ENCODE assay signal across 1 cellular context in the genomic region with DNA sequence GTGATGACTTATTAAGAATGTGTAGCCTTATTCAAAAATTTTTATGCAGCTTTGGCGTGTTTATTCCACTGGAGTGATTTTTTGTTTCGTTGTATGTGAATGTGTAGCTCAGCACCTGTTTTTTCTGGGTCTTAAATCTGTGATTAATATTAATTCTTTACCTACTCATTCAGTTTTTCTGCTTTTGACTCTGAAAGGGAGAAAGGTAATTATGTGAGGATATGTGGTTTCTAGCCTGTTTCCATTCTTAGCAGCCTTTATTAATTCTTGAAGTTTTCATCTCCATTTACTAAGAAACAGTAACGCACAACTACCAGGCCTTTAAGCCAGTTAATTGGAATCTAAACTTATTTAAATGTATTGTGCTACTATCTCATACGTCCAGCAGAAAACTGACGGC.
TF ChIP-seq lines count a peak whose summit lies in the region.

No MANE protein-coding gene starts in this region.

TF ChIP-seq in GM12878, 131 proteins besides CTCF, POLR2A, EP300 and RAD21 (continued from another document):
- TF ChIP-seq SPI1 (IDR thresholded peaks at IDR 0.05; ENCODE audit: borderline replicate concordance, insufficient read depth, low read depth, low read length), result no peak
- TF ChIP-seq TBL1XR1 (IDR thresholded peaks at IDR 0.05; ENCODE audit: low read depth, low read length), result no peak
- TF ChIP-seq, protein P1, sequence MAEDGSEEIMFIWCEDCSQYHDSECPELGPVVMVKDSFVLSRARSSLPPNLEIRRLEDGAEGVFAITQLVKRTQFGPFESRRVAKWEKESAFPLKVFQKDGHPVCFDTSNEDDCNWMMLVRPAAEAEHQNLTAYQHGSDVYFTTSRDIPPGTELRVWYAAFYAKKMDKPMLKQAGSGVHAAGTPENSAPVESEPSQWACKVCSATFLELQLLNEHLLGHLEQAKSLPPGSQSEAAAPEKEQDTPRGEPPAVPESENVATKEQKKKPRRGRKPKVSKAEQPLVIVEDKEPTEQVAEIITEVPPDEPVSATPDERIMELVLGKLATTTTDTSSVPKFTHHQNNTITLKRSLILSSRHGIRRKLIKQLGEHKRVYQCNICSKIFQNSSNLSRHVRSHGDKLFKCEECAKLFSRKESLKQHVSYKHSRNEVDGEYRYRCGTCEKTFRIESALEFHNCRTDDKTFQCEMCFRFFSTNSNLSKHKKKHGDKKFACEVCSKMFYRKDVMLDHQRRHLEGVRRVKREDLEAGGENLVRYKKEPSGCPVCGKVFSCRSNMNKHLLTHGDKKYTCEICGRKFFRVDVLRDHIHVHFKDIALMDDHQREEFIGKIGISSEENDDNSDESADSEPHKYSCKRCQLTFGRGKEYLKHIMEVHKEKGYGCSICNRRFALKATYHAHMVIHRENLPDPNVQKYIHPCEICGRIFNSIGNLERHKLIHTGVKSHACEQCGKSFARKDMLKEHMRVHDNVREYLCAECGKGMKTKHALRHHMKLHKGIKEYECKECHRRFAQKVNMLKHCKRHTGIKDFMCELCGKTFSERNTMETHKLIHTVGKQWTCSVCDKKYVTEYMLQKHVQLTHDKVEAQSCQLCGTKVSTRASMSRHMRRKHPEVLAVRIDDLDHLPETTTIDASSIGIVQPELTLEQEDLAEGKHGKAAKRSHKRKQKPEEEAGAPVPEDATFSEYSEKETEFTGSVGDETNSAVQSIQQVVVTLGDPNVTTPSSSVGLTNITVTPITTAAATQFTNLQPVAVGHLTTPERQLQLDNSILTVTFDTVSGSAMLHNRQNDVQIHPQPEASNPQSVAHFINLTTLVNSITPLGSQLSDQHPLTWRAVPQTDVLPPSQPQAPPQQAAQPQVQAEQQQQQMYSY (CRISPR knock-in tag; IDR thresholded peaks at IDR 0.05), result no peak
- no peak for TF ChIP-seq RFX5 (IDR thresholded peaks at IDR 0.05; ENCODE audit: low read depth, low read length)
- TF ChIP-seq, protein P2, sequence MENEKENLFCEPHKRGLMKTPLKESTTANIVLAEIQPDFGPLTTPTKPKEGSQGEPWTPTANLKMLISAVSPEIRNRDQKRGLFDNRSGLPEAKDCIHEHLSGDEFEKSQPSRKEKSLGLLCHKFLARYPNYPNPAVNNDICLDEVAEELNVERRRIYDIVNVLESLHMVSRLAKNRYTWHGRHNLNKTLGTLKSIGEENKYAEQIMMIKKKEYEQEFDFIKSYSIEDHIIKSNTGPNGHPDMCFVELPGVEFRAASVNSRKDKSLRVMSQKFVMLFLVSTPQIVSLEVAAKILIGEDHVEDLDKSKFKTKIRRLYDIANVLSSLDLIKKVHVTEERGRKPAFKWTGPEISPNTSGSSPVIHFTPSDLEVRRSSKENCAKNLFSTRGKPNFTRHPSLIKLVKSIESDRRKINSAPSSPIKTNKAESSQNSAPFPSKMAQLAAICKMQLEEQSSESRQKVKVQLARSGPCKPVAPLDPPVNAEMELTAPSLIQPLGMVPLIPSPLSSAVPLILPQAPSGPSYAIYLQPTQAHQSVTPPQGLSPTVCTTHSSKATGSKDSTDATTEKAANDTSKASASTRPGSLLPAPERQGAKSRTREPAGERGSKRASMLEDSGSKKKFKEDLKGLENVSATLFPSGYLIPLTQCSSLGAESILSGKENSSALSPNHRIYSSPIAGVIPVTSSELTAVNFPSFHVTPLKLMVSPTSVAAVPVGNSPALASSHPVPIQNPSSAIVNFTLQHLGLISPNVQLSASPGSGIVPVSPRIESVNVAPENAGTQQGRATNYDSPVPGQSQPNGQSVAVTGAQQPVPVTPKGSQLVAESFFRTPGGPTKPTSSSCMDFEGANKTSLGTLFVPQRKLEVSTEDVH (IDR thresholded peaks at IDR 0.05; ENCODE audit: low read depth, partially characterized antibody), result no peak
- TF ChIP-seq HDAC2 (IDR thresholded peaks at IDR 0.05), result no peak
- no peak for TF ChIP-seq CHD4 (IDR thresholded peaks at IDR 0.05)
- peak; percentile 87; the same call in 1 of the 2 replicates for TF ChIP-seq FOXM1 (IDR thresholded peaks at IDR 0.05; ENCODE audit: low read depth, low read length)
- peak; percentile 46; the same call in 1 of the 2 replicates for TF ChIP-seq MEF2A (IDR thresholded peaks at IDR 0.05; ENCODE audit: insufficient read depth, low read depth, low read length)
- no peak for TF ChIP-seq EGR1 (IDR thresholded peaks at IDR 0.05; ENCODE audit: borderline replicate concordance in 1 of 2, low read depth in 2 of 2, low read length in 2 of 2)
